Comparison of ENCODE assay signal across 19 cellular contexts in genomic region chr4:2289311-2289954, GRCh38. TPM values are rescaled to one million over a fixed set of nuclear protein-coding genes. Genes with fewer than 3 reads are reported as not detected.
DNase-seq lines count a peak whose midpoint lies in the region; ATAC-seq and TF ChIP-seq lines count a peak whose summit lies in the region.
"Had no signal": no experiment of that assay in that cellular context is flagged by ENCODE, and none has a peak within 500 bp of the region (broad histone marks: within the 10 kb centered on the region; RNA-seq: fewer than 3 reads in every experiment).

No MANE protein-coding gene starts in this region.

- in situ Hi-C loops in ACHN (cut with HindIII; ENCODE audit: low pct_ligation_motif_present, low pct_unique_long_range_greater_than_20kb, low sequenced_read_pairs), result no loop called here
- in situ Hi-C loops in GM13976 (cut with MboI; ENCODE audit: low sequenced_read_pairs, unreplicated experiment), result no loop called here

- H3K4me3 Mint-ChIP-seq in T-helper 17 cell, result peak overlapping the region; percentile 49
- peak overlapping the region in 4 of 10 donors; percentile 23 to 91 (median 68) for H3K4me3 Mint-ChIP-seq in naive thymus-derived CD4-positive, alpha-beta T cell
- H3K4me3 Mint-ChIP-seq: activated T-helper 1 cell treated with anti-CD3 and anti-CD28 coated beads, Interleukin-12 subunit alpha, Interleukin-12 subunit beta, Interleukin-2, Interleukin-4 antibody, amounts not matched to agents 30 ng/mL and 10 ng/mL and 1 ng/mL, durations not matched to agents 14 hours and 24 hours and 36 hours had no signal

- H3K27me3 ChIP-seq in right atrium auricular region, result no peaks in the 10 kb centered on the region
- no peaks in the 10 kb centered on the region for H3K27me3 ChIP-seq in naive thymus-derived CD4-positive, alpha-beta T cell (ENCODE audit: control insufficient read depth in 2 of 2, insufficient read depth in 2 of 2, low read length in 2 of 2)
- H3K27me3 ChIP-seq in upper lobe of right lung, result no peaks in the 10 kb centered on the region

- no peaks in the 10 kb centered on the region for H3K27me3 Mint-ChIP-seq in T-helper 17 cell
- H3K27me3 Mint-ChIP-seq in naive thymus-derived CD4-positive, alpha-beta T cell, result peaks cover 0 to 5% (median 0%) of the 10 kb centered on the region in 5 donors

- H3K27ac Mint-ChIP-seq in T-helper 17 cell, result peak overlapping the region; percentile 95
- H3K27ac Mint-ChIP-seq in naive thymus-derived CD4-positive, alpha-beta T cell, result peak overlapping the region in 8 of 9 donors; percentile 45 to 99 (median 99)
- H3K27ac Mint-ChIP-seq: activated T-helper 1 cell treated with anti-CD3 and anti-CD28 coated beads, Interleukin-12 subunit alpha, Interleukin-12 subunit beta, Interleukin-2, Interleukin-4 antibody, amounts not matched to agents 30 ng/mL and 10 ng/mL and 1 ng/mL, durations not matched to agents 14 hours and 24 hours and 36 hours had no signal

- no peaks in the 10 kb centered on the region for H3K9me3 ChIP-seq in right atrium auricular region
- H3K9me3 ChIP-seq in T-helper 17 cell (ENCODE audit: control insufficient read depth, low read length, poor library complexity, severe bottlenecking), result no peaks in the 10 kb centered on the region
- no peaks in the 10 kb centered on the region for H3K9me3 ChIP-seq in naive thymus-derived CD4-positive, alpha-beta T cell (ENCODE audit: control insufficient read depth in 2 of 3, low read length in 3 of 3)
- H3K9me3 ChIP-seq in upper lobe of right lung, result peaks cover 3% of the 10 kb centered on the region
- H3K9me3 ChIP-seq: neutrophil had no signal

- peaks cover 0 to 16% (median 2%) of the 10 kb centered on the region in 11 donors for H3K9me3 Mint-ChIP-seq in naive thymus-derived CD4-positive, alpha-beta T cell
- H3K9me3 Mint-ChIP-seq: activated T-helper 1 cell treated with anti-CD3 and anti-CD28 coated beads, Interleukin-12 subunit alpha, Interleukin-12 subunit beta, Interleukin-2, Interleukin-4 antibody, amounts not matched to agents 30 ng/mL and 10 ng/mL and 1 ng/mL, durations not matched to agents 14 hours and 24 hours and 36 hours had no signal

- TF ChIP-seq CTCF in right atrium auricular region (IDR thresholded peaks at IDR 0.05) (no peak), upper lobe of right lung (IDR thresholded peaks at IDR 0.05) (no peak), coronary artery (IDR thresholded peaks at IDR 0.05) (no peak), GM13976 (IDR thresholded peaks at IDR 0.05; ENCODE audit: borderline replicate concordance, control extremely low read depth, extremely low read depth, insufficient read depth, missing control alignments) (no peak)

- no peak overlapping the region for H3K27ac ChIP-seq in right atrium auricular region
- peak overlapping the region; percentile 81 for H3K27ac ChIP-seq in naive thymus-derived CD4-positive, alpha-beta T cell (ENCODE audit: low read depth, low read length)
- H3K27ac ChIP-seq in upper lobe of right lung, result no peak overlapping the region
- no peak overlapping the region for H3K27ac ChIP-seq in coronary artery
- H3K27ac ChIP-seq: neutrophil had no signal

- POLR2A ChIA-PET in naive thymus-derived CD4-positive, alpha-beta T cell (lab: Charles Lee), result interaction anchor here (0.9 to 2.2 kb wide), 5 partner anchors 7 to 28 kb away, joined by 4 to 22 read pairs (median 5); partner anchors contain the start of gene MXD4

- no peak for ATAC-seq in T-helper 17 cell
- no peak for ATAC-seq in naive thymus-derived CD4-positive, alpha-beta T cell
- ATAC-seq in upper lobe of right lung, result no peak
- ATAC-seq: right cardiac atrium had no signal

- peak; percentile 54 for DNase-seq in cardiac septum (ENCODE audit: low spot score)
- DNase-seq in right atrium auricular region (ENCODE audit: low spot score), result no peak
- DNase-seq in T-helper 17 cell, result no peak
- no peak for DNase-seq in naive thymus-derived CD4-positive, alpha-beta T cell
- DNase-seq in upper lobe of right lung, result peak; percentile 51
- DNase-seq in ACHN, result no peak
- DNase-seq in coronary artery (ENCODE audit: low spot score), result no peak
- DNase-seq in GM13976 (ENCODE audit: low spot score), result no peak
- DNase-seq: activated CD4-positive, alpha-beta T cell treated with anti-CD3 and anti-CD28 coated beads for 4 hours; DMS 273 treated with DMSO at 0.1 percent for 48 hours; IMR-90; kidney glomerular epithelial cell; midbrain; NCI-H187 treated with DMSO at 0.1 percent for 48 hours; NCI-H446 treated with DMSO at 0.1 percent for 48 hours; stimulated activated CD4-positive, alpha-beta T cell treated with anti-CD3 and anti-CD28 coated beads, Interleukin-1b, Interleukin-23, amount 100 ng/mL, for 48 hours had no signal

- H3K36me3 ChIP-seq in right atrium auricular region, result no peaks in the 10 kb centered on the region
- no peaks in the 10 kb centered on the region for H3K36me3 ChIP-seq in naive thymus-derived CD4-positive, alpha-beta T cell (ENCODE audit: control insufficient read depth in 2 of 3, insufficient read depth in 3 of 3, low read length in 3 of 3)
- no peaks in the 10 kb centered on the region for H3K36me3 ChIP-seq in upper lobe of right lung
- H3K36me3 ChIP-seq: neutrophil had no signal

- no peaks in the 10 kb centered on the region for H3K4me1 ChIP-seq in right atrium auricular region
- H3K4me1 ChIP-seq in naive thymus-derived CD4-positive, alpha-beta T cell (ENCODE audit: control insufficient read depth in 2 of 2, insufficient read depth in 2 of 2, low read length in 2 of 2), result peaks cover 32 to 41% of the 10 kb centered on the region in 2 donors
- H3K4me1 ChIP-seq in upper lobe of right lung, result no peaks in the 10 kb centered on the region

- intact Hi-C loops in cardiac septum (cut with DNase I), result no loop called here
- intact Hi-C loops in naive thymus-derived CD4-positive, alpha-beta T cell (cut with micrococcal nuclease), result loop anchor here in 1 of 2 donors (10.0 kb wide), 1 partner anchor 65 kb away; no protein-coding TSS in a partner anchor
- intact Hi-C loops in upper lobe of right lung (cut with DNase I), result no loop called here

- no peaks in the 10 kb centered on the region for H3K36me3 Mint-ChIP-seq in T-helper 17 cell (ENCODE audit: low read depth)
- H3K36me3 Mint-ChIP-seq in naive thymus-derived CD4-positive, alpha-beta T cell, result peaks cover 0 to 4% (median 0%) of the 10 kb centered on the region in 5 donors

- CTCF ChIA-PET in naive thymus-derived CD4-positive, alpha-beta T cell (lab: Charles Lee), result interaction anchor here (0.7 to 1.3 kb wide), 2 partner anchors 27 to 129 kb away, joined by 3 to 5 read pairs; partner anchors contain the start of genes CFAP99, MXD4 and ZFYVE28

- peaks cover 16% of the 10 kb centered on the region for H3K4me1 Mint-ChIP-seq in T-helper 17 cell
- peaks cover 5 to 70% (median 34%) of the 10 kb centered on the region in 7 donors for H3K4me1 Mint-ChIP-seq in naive thymus-derived CD4-positive, alpha-beta T cell

- H3K4me3 ChIP-seq in right atrium auricular region (no peak overlapping the region), upper lobe of right lung (no peak overlapping the region), coronary artery (no peak overlapping the region)
- no peak overlapping the region for H3K4me3 ChIP-seq in naive thymus-derived CD4-positive, alpha-beta T cell (ENCODE audit: low read length)

RNA-seq across cellular contexts. Expression of gene MXD4, which starts 27.5 kb away (rescaled TPM):
- total RNA-seq in cardiac septum (37.9 TPM), right atrium auricular region (10 to 100 TPM; 33.4 to 34.9 TPM), T-helper 17 cell (100 to 1,000 TPM in 1 of 2 donors, 10 to 100 TPM in 1; 81.4 to 100 TPM), upper lobe of right lung (72.7 TPM)
- total RNA-seq in naive thymus-derived CD4-positive, alpha-beta T cell, result 100 to 1,000 TPM in 1 of 5 experiments, 10 to 100 TPM in 4; 25.6 to 106 (median 46.0) TPM
- polyA plus RNA-seq in naive thymus-derived CD4-positive, alpha-beta T cell, result 10 to 100 TPM; 18.9 to 25.4 TPM

RNA-seq across cellular contexts. Expression of gene HAUS3, which starts 47.5 kb away (rescaled TPM):
- 5.6 TPM for total RNA-seq in cardiac septum
- 1 to 10 TPM; 3.7 to 4.1 TPM for total RNA-seq in right atrium auricular region
- total RNA-seq in T-helper 17 cell, result 10 to 100 TPM; 78.5 to 94.5 TPM
- total RNA-seq in naive thymus-derived CD4-positive, alpha-beta T cell, result 10 to 100 TPM; 24.4 to 88.2 (median 34.1) TPM
- 10 to 100 TPM; 18.5 to 25.9 TPM for polyA plus RNA-seq in naive thymus-derived CD4-positive, alpha-beta T cell
- total RNA-seq in upper lobe of right lung, result 13.0 TPM

RNA-seq across cellular contexts. Expression of gene POLN, which starts 47.5 kb away (rescaled TPM):
- total RNA-seq in cardiac septum (2.3 TPM), right atrium auricular region (1 to 10 TPM; 1.3 to 2.8 TPM), T-helper 17 cell (1 to 10 TPM; 2.8 to 3.9 TPM), upper lobe of right lung (2.7 TPM)
- total RNA-seq in naive thymus-derived CD4-positive, alpha-beta T cell, result 1 to 10 TPM; 2.4 to 5.4 (median 3.2) TPM
- polyA plus RNA-seq in naive thymus-derived CD4-positive, alpha-beta T cell, result under 1 TPM; 0.17 to 0.95 TPM

Comparison
In these comparisons a context has a peak if more than half of its experiments do, and no peak if none do; other contexts are left out.
1. DNase-seq: peak in cardiac septum (single experiment) and upper lobe of right lung (single experiment); none in right atrium auricular region (single experiment), T-helper 17 cell (0 of 3), naive thymus-derived CD4-positive, alpha-beta T cell (0 of 9), ACHN (single experiment), coronary artery (single experiment) and GM13976 (single experiment).